ENCODE assay signal across 11 cellular contexts in genomic region chr6:164151161-164151728, GRCh38.
DNase-seq lines count a peak whose midpoint lies in the region; ATAC-seq and TF ChIP-seq lines count a peak whose summit lies in the region.
"Had no signal": no experiment of that assay in that cellular context is flagged by ENCODE, and none has a peak within 500 bp of the region (broad histone marks: within the 10 kb centered on the region; RNA-seq: fewer than 3 reads in every experiment).

No MANE protein-coding gene starts in this region.

- H3K9me3 ChIP-seq in WERI-Rb-1 (ENCODE audit: severe bottlenecking) (no peaks in the 10 kb centered on the region), right cardiac atrium (ENCODE audit: control insufficient read depth, low read length) (no peaks in the 10 kb centered on the region), gastroesophageal sphincter (no peaks in the 10 kb centered on the region)
- H3K9me3 ChIP-seq: suprapubic skin had no signal

- no peak for TF ChIP-seq EP300 in gastroesophageal sphincter (IDR thresholded peaks at IDR 0.05)

- no peaks in the 10 kb centered on the region for H3K9me3 Mint-ChIP-seq in activated T-cell treated with anti-CD3 and anti-CD28 coated beads, Interleukin-2, amount 50 U/mL, for 4 hours

- H3K4me1 ChIP-seq in right cardiac atrium (ENCODE audit: control insufficient read depth, insufficient read depth, low read length) (peaks cover 3% of the 10 kb centered on the region), gastroesophageal sphincter (no peaks in the 10 kb centered on the region)

- H3K27me3 Mint-ChIP-seq in activated T-cell treated with anti-CD3 and anti-CD28 coated beads, Interleukin-2, amount 50 U/mL, for 4 hours (ENCODE audit: low read depth) = no peaks in the 10 kb centered on the region

- intact Hi-C loops in right cardiac atrium (cut with DNase I) = no loop called here
- intact Hi-C loops in left colon (cut with DNase I, micrococcal nuclease) = no loop called here

- H3K4me1 Mint-ChIP-seq in activated T-cell treated with anti-CD3 and anti-CD28 coated beads, Interleukin-2, amount 50 U/mL, for 4 hours (ENCODE audit: low read depth) = no peaks in the 10 kb centered on the region

- WGBS in right cardiac atrium = 26% methylated on average over 8 of the region's 8 CpGs
- 24 to 34% methylated on average over 6 to 8 of the region's 8 CpGs for WGBS in gastroesophageal sphincter (ENCODE audit: low coverage in 1 of 2), 2 donors

- no peak overlapping the region for H3K4me3 ChIP-seq in WERI-Rb-1 (ENCODE audit: low read depth, low read length)
- no peak overlapping the region for H3K4me3 ChIP-seq in right cardiac atrium (ENCODE audit: low read length)
- H3K4me3 ChIP-seq in gastroesophageal sphincter = no peak overlapping the region
- H3K4me3 ChIP-seq: suprapubic skin had no signal

- DNase-seq in NCI-H1417 (lab: John Stamatoyannopoulos, UW) (peak in 2 of 3 experiments; percentile 41 to 74), NCI-H1417 treated with DMSO at 0.1 percent for 48 hours (lab: John Stamatoyannopoulos, UW) (no peak), WERI-Rb-1 (peak; percentile 26), right cardiac atrium (peak; percentile 36 to 81 (median 80)), superior temporal gyrus (ENCODE audit: extremely low spot score) (peak; percentile 81), left colon (no peak)
- no peak for DNase-seq in activated T-cell treated with anti-CD3 and anti-CD28 coated beads, Interleukin-2, amount 50 U/mL, for 4 hours
- DNase-seq: 8988T, NCI-H1930 had no signal

- ATAC-seq in right cardiac atrium (peak; percentile 62 to 68), left colon (no peak), gastroesophageal sphincter (no peak)
- ATAC-seq in activated T-cell treated with anti-CD3 and anti-CD28 coated beads, Interleukin-2, amount 50 U/mL, for 4 hours = no peak

- H3K27ac ChIP-seq in WERI-Rb-1 (no peak overlapping the region), right cardiac atrium (ENCODE audit: low read length) (no peak overlapping the region), gastroesophageal sphincter (no peak overlapping the region)
- H3K27ac ChIP-seq: suprapubic skin had no signal

- no peak for TF ChIP-seq POLR2A in gastroesophageal sphincter (IDR thresholded peaks at IDR 0.05)

- TF ChIP-seq CTCF in WERI-Rb-1 (IDR thresholded peaks at IDR 0.05; ENCODE audit: low read depth, low read length) (no peak), gastroesophageal sphincter (IDR thresholded peaks at IDR 0.05) (no peak)

- H3K36me3 ChIP-seq in WERI-Rb-1 = no peaks in the 10 kb centered on the region
- H3K36me3 ChIP-seq in gastroesophageal sphincter = no peaks in the 10 kb centered on the region
- H3K36me3 ChIP-seq: suprapubic skin had no signal

- H3K27me3 ChIP-seq in WERI-Rb-1 (ENCODE audit: insufficient read depth, low read depth, severe bottlenecking) (no peaks in the 10 kb centered on the region), right cardiac atrium (ENCODE audit: control insufficient read depth, insufficient read depth) (no peaks in the 10 kb centered on the region), gastroesophageal sphincter (no peaks in the 10 kb centered on the region)
- H3K27me3 ChIP-seq: suprapubic skin had no signal

- no peaks in the 10 kb centered on the region for H3K36me3 Mint-ChIP-seq in activated T-cell treated with anti-CD3 and anti-CD28 coated beads, Interleukin-2, amount 50 U/mL, for 4 hours (ENCODE audit: insufficient read depth)

- H3K4me3 Mint-ChIP-seq in activated T-cell treated with anti-CD3 and anti-CD28 coated beads, Interleukin-2, amount 50 U/mL, for 4 hours = no peak overlapping the region

Comparison
In these comparisons a context has a peak if more than half of its experiments do, and no peak if none do; other contexts are left out.
1. DNase-seq: peak in NCI-H1417 (2 of 3), WERI-Rb-1 (single experiment), right cardiac atrium (3 of 3) and superior temporal gyrus (single experiment); none in NCI-H1417 treated with DMSO at 0.1 percent for 48 hours (single experiment), left colon (0 of 2) and activated T-cell treated with anti-CD3 and anti-CD28 coated beads, Interleukin-2, amount 50 U/mL, for 4 hours (single experiment).
2. ATAC-seq: peak in right cardiac atrium (2 of 2); none in left colon (single experiment), activated T-cell treated with anti-CD3 and anti-CD28 coated beads, Interleukin-2, amount 50 U/mL, for 4 hours (0 of 2) and gastroesophageal sphincter (single experiment).